1 cellular context compared by ENCODE assay signal in the genomic region with DNA sequence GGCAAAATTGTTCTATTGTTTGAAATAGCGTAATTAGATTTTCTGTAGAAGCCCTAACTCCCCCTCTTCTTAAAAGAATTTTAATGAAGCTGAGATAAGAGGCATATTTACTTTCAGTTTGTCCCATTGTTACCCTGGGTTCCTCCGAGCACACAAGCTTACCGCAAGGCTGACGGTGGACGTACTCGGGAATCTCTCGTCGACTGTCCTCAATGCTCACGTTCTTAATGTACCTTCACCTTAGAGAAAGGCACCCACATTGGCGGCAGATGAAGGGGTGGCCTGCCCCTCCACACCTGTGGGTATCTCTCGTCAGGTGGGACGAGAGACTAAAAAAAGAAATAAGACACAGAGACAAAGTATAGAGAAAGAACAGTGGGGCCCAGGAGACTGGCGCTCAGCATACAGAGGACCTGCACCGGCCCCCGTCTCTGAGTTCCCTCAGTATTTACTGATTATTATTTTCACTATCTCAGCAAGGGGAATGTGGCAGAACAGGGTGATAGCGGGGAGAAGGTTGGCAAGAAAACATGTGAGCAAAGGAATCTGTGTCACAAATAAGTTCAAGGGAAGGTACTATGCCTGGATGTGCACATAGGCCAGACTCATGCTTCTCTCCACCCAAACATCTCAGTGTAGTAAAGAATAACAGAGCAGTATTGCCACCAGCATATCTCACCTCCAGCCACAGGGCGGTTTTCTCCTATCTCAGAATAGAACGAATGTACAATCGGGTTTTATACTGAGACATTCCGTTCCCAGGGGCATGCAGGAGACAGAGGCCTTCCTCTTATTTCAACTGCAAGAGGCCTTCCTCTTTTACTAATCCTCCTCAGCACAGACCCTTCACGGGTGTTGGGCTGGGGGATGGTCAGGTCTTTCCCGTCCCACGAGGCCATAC.
TF ChIP-seq lines count a peak whose summit lies in the region.
"Not testable (repeated sequence)": the region's sequence is repeated elsewhere in the genome, so short reads cannot be mapped to it uniquely, and the experiment has no call there.

No MANE protein-coding gene starts in this region.

TF ChIP-seq in HepG2, 621 proteins besides CTCF, POLR2A, EP300 and RAD21 (continues in another document):
- TF ChIP-seq GLI4 (CRISPR knock-in tag; IDR thresholded peaks at IDR 0.05; ENCODE audit: borderline replicate concordance) (0 out of 2 replicates have a peak, but pooled peaks have one; percentile 71), SOX5 (CRISPR knock-in tag; IDR thresholded peaks at IDR 0.05; ENCODE audit: borderline replicate concordance) (peak; percentile 7; the same call in 1 of the 2 replicates), SKIL (CRISPR knock-in tag; IDR thresholded peaks at IDR 0.05; ENCODE audit: borderline replicate concordance) (peak; percentile 34; the same call in 1 of the 2 replicates), TAF1 (CRISPR knock-in tag; IDR thresholded peaks at IDR 0.05) (peak; percentile 44; the same call in 1 of the 2 replicates), ARID4A (CRISPR knock-in tag; IDR thresholded peaks at IDR 0.05; ENCODE audit: borderline replicate concordance) (peak; percentile 26; the same call in 1 of the 2 replicates), YEATS2 (CRISPR knock-in tag; IDR thresholded peaks at IDR 0.05; ENCODE audit: borderline replicate concordance) (peak; percentile 27; the same call in 1 of the 2 replicates), ZNF230 (CRISPR knock-in tag; IDR thresholded peaks at IDR 0.05) (0 out of 2 replicates have a peak, but pooled peaks have one; percentile 43), ZNF615 (CRISPR knock-in tag; IDR thresholded peaks at IDR 0.05; ENCODE audit: borderline replicate concordance) (0 out of 2 replicates have a peak, but pooled peaks have one; percentile 32), ZFY (CRISPR knock-in tag; IDR thresholded peaks at IDR 0.05) (peak; percentile 57), ZNF337 (CRISPR knock-in tag; IDR thresholded peaks at IDR 0.05; ENCODE audit: borderline replicate concordance, low read depth) (peak; percentile 29; the same call in 1 of the 2 replicates), ESRRA (CRISPR knock-in tag; IDR thresholded peaks at IDR 0.05; ENCODE audit: low read depth) (0 out of 2 replicates have a peak, but pooled peaks have one; percentile 32), FOXP4 (CRISPR knock-in tag; IDR thresholded peaks at IDR 0.05) (peak; percentile 9; the same call in 1 of the 2 replicates), SOX13 (CRISPR knock-in tag; conservative IDR thresholded peaks at IDR 0.05 in 1 of 2, IDR thresholded peaks at IDR 0.05 in 1 of 2) (peak in 1 of 2 experiments; percentile 63; a peak in 2 of 4 replicates), DPF2 (CRISPR knock-in tag; IDR thresholded peaks at IDR 0.05; ENCODE audit: borderline replicate concordance, low read depth) (0 out of 2 replicates have a peak, but pooled peaks have one; percentile 6), HNF1A (CRISPR knock-in tag; IDR thresholded peaks at IDR 0.05; ENCODE audit: borderline replicate concordance) (peak; percentile 11; the same call in 1 of the 2 replicates), NAIF1 (CRISPR knock-in tag; IDR thresholded peaks at IDR 0.05; ENCODE audit: borderline replicate concordance) (peak; percentile 83), ARNTL (CRISPR knock-in tag; IDR thresholded peaks at IDR 0.05) (0 out of 2 replicates have a peak, but pooled peaks have one; percentile 11), ZNF281 (CRISPR knock-in tag; IDR thresholded peaks at IDR 0.05; ENCODE audit: borderline replicate concordance) (peak; percentile 59; the same call in 1 of the 2 replicates), LCORL (CRISPR knock-in tag; IDR thresholded peaks at IDR 0.05) (peak; percentile 48; the same call in 1 of the 2 replicates), ZNF724P (CRISPR knock-in tag; IDR thresholded peaks at IDR 0.05; ENCODE audit: borderline replicate concordance) (0 out of 2 replicates have a peak, but pooled peaks have one; percentile 32)
- TF ChIP-seq, protein P1, sequence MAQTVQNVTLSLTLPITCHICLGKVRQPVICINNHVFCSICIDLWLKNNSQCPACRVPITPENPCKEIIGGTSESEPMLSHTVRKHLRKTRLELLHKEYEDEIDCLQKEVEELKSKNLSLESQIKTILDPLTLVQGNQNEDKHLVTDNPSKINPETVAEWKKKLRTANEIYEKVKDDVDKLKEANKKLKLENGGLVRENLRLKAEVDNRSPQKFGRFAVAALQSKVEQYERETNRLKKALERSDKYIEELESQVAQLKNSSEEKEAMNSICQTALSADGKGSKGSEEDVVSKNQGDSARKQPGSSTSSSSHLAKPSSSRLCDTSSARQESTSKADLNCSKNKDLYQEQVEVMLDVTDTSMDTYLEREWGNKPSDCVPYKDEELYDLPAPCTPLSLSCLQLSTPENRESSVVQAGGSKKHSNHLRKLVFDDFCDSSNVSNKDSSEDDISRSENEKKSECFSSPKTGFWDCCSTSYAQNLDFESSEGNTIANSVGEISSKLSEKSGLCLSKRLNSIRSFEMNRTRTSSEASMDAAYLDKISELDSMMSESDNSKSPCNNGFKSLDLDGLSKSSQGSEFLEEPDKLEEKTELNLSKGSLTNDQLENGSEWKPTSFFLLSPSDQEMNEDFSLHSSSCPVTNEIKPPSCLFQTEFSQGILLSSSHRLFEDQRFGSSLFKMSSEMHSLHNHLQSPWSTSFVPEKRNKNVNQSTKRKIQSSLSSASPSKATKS (CRISPR knock-in tag; IDR thresholded peaks at IDR 0.05) = 0 out of 2 replicates have a peak, but pooled peaks have one; percentile 49
- not testable (repeated sequence) for TF ChIP-seq SOX13 (IDR thresholded peaks at IDR 0.05); HNF1A (IDR thresholded peaks at IDR 0.05; ENCODE audit: low read depth); LCORL (IDR thresholded peaks at IDR 0.05)
- TF ChIP-seq, protein P2, sequence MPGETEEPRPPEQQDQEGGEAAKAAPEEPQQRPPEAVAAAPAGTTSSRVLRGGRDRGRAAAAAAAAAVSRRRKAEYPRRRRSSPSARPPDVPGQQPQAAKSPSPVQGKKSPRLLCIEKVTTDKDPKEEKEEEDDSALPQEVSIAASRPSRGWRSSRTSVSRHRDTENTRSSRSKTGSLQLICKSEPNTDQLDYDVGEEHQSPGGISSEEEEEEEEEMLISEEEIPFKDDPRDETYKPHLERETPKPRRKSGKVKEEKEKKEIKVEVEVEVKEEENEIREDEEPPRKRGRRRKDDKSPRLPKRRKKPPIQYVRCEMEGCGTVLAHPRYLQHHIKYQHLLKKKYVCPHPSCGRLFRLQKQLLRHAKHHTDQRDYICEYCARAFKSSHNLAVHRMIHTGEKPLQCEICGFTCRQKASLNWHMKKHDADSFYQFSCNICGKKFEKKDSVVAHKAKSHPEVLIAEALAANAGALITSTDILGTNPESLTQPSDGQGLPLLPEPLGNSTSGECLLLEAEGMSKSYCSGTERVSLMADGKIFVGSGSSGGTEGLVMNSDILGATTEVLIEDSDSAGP (CRISPR knock-in tag; IDR thresholded peaks at IDR 0.05; ENCODE audit: borderline replicate concordance) = peak; percentile 40; the same call in 1 of the 2 replicates
- TF ChIP-seq, protein P3, sequence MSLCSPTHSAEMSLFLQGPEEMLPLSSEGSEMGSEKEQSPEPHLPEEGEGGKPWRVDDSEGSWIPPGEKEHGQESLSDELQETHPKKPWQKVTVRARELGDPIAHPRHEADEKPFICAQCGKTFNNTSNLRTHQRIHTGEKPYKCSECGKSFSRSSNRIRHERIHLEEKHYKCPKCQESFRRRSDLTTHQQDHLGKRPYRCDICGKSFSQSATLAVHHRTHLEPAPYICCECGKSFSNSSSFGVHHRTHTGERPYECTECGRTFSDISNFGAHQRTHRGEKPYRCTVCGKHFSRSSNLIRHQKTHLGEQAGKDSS (CRISPR knock-in tag; IDR thresholded peaks at IDR 0.05; ENCODE audit: borderline replicate concordance, low read depth) = 0 out of 2 replicates have a peak, but pooled peaks have one; percentile 3
